In genomic region chr20:18705906-18706305, GRCh38 we compare ENCODE assay signal across 22 cellular contexts.
DNase-seq lines count a peak whose midpoint lies in the region; ATAC-seq and TF ChIP-seq lines count a peak whose summit lies in the region.
"Had no signal": no experiment of that assay in that cellular context is flagged by ENCODE, and none has a peak within 500 bp of the region (broad histone marks: within the 10 kb centered on the region; RNA-seq: fewer than 3 reads in every experiment).

No MANE protein-coding gene starts in this region.

- H4K20me1 ChIP-seq in SK-N-SH (ENCODE audit: insufficient read depth), result no peaks in the 10 kb centered on the region

- DNase-seq in SK-N-SH (no peak), SJSA1 (ENCODE audit: low read depth in 1 of 2, low spot score in 2 of 2) (no peak), iris pigment epithelial cell (ENCODE audit: low read depth) (peak; percentile 52), lower leg skin (ENCODE audit: low spot score in 2 of 2) (no peak)
- no peak for DNase-seq in stimulated activated naive CD8-positive, alpha-beta T cell treated with anti-CD3 and anti-CD28 coated beads, Interleukin-15, Interleukin-2, amounts not matched to agents 100 U/mL and 50 U/mL, for 24 hours
- DNase-seq: activated CD4-positive, alpha-beta T cell treated with anti-CD3 and anti-CD28 coated beads, Interleukin-2, amount 50 U/mL, for 48 hours; activated naive CD4-positive, alpha-beta T cell treated with Interleukin-2 at 50 U/mL for 16 hours; activated T-cell treated with anti-CD3 and anti-CD28 coated beads for 4 hours; effector memory CD8-positive, alpha-beta T cell; GOT3; left colon; MV-4-11; stimulated activated naive CD4-positive, alpha-beta T cell treated with Interleukin-2 at 50 U/mL for 16 hours; T-helper 1 cell; transverse colon had no signal

- TF ChIP-seq CTCF in SK-N-SH (IDR thresholded peaks at IDR 0.05) (no peak), lower leg skin (IDR thresholded peaks at IDR 0.05) (no peak)

- TF ChIP-seq POLR2A in lower leg skin (IDR thresholded peaks at IDR 0.05), result no peak

- TF ChIP-seq RAD21 in SK-N-SH (IDR thresholded peaks at IDR 0.05; ENCODE audit: low read length), result no peak

- no peak for TF ChIP-seq EP300 in SK-N-SH (IDR thresholded peaks at IDR 0.05; ENCODE audit: borderline replicate concordance in 1 of 2, low read depth in 1 of 2, low read length in 1 of 2)

- peaks cover 8% of the 10 kb centered on the region; the same call in 1 of the 2 replicates for H3K79me2 ChIP-seq in SK-N-SH (ENCODE audit: insufficient read depth)

- H2AFZ ChIP-seq in SK-N-SH (ENCODE audit: low read depth), result 0 out of 2 replicates have a peak overlapping the region, but pooled peaks have one; percentile 50

- H3K27me3 ChIP-seq in SK-N-SH (ENCODE audit: insufficient read depth), result no peaks in the 10 kb centered on the region
- no peaks in the 10 kb centered on the region for H3K27me3 ChIP-seq in SJSA1 (replicated peaks)
- H3K27me3 ChIP-seq: ascending aorta, right atrium auricular region, transverse colon had no signal

- H3K4me2 ChIP-seq in SK-N-SH, result peak overlapping the region; percentile 73

- POLR2A ChIA-PET in SK-N-SH (lab: Yijun Ruan, JAX), result no interaction called here

- WGBS in SK-N-SH (ENCODE audit: low lambda C conversion rate), result 64% methylated on average over 2 of the region's 2 CpGs
- WGBS in lower leg skin, 2 donors, result 69 to 79% methylated on average over 2 of the region's 2 CpGs

- H3K9me3 ChIP-seq in SK-N-SH (no peaks in the 10 kb centered on the region), SJSA1 (replicated peaks) (0 out of 2 replicates have a peak, but pooled peaks cover 3% of the 10 kb centered on the region)
- H3K9me3 ChIP-seq: ascending aorta, right atrium auricular region, transverse colon had no signal

- H3K4me1 ChIP-seq in SK-N-SH (ENCODE audit: control insufficient read depth in 1 of 2, insufficient read depth in 2 of 2, low read depth in 1 of 2, low read length in 1 of 2) (peaks cover 4 to 26% of the 10 kb centered on the region in 2 experiments), SJSA1 (replicated peaks) (peaks cover 18% of the 10 kb centered on the region)
- H3K4me1 ChIP-seq: ascending aorta, right atrium auricular region had no signal

- H3F3A ChIP-seq in SK-N-SH (replicated peaks; ENCODE audit: insufficient read depth), result peaks cover 19% of the 10 kb centered on the region

- intact Hi-C loops in lower leg skin (cut with DNase I; ENCODE audit: low total_unique reads), result no loop called here

- 0 out of 4 replicates have a peak overlapping the region, but pooled peaks of 1 of the 2 experiments have one; percentile 36 for H3K4me3 ChIP-seq in SK-N-SH (ENCODE audit: low read depth in 2 of 2, low read length in 1 of 2)
- no peak overlapping the region for H3K4me3 ChIP-seq in SJSA1
- H3K4me3 ChIP-seq in lower leg skin (ENCODE audit: low read depth, poor library complexity, severe bottlenecking), result no peak overlapping the region
- H3K4me3 ChIP-seq: ascending aorta, right atrium auricular region, transverse colon had no signal

- ATAC-seq in SK-N-SH treated with all-trans-retinoic acid at 6 μM for 48 hours (no peak), GM18519 (IDR thresholded peaks at IDR 0.05; ENCODE audit: low FRiP score, unreplicated experiment) (no peak), HG03460 (IDR thresholded peaks at IDR 0.05; ENCODE audit: unreplicated experiment) (no peak)
- no peak for ATAC-seq in stimulated activated naive CD8-positive, alpha-beta T cell treated with anti-CD3 and anti-CD28 coated beads, Interleukin-15, Interleukin-2, amounts not matched to agents 100 U/mL and 50 U/mL, for 24 hours
- ATAC-seq: effector memory CD8-positive, alpha-beta T cell; left colon had no signal

- H3K9ac ChIP-seq in SK-N-SH, result peak overlapping the region; percentile 64; the same call in 1 of the 2 replicates

- H3K27ac ChIP-seq in SK-N-SH (ENCODE audit: low read depth in 2 of 2, low read length in 1 of 2) (peak overlapping the region; percentile 77 to 98; a peak in 3 of 4 replicates), SJSA1 (peak overlapping the region; percentile 84)
- H3K27ac ChIP-seq: ascending aorta, right atrium auricular region, RWPE1, VCaP had no signal

- H3K36me3 ChIP-seq in SK-N-SH (replicated peaks in 1 of 2; ENCODE audit: control insufficient read depth in 1 of 2, insufficient read depth in 2 of 2, low read length in 1 of 2) (no peaks in the 10 kb centered on the region), SJSA1 (no peaks in the 10 kb centered on the region)
- H3K36me3 ChIP-seq: ascending aorta, right atrium auricular region, transverse colon had no signal

- no peaks in the 10 kb centered on the region for H3K9me2 ChIP-seq in SK-N-SH

- CTCF ChIA-PET in SK-N-SH (lab: Yijun Ruan, JAX), result interaction anchor here (1.1 kb wide), 1 partner anchor 12 kb away, joined by 3 read pairs; no protein-coding TSS in a partner anchor

TF ChIP-seq in SK-N-SH, 30 proteins besides CTCF, POLR2A, EP300 and RAD21:
- TF ChIP-seq MXI1 (IDR thresholded peaks at IDR 0.05; ENCODE audit: low read depth, low read length), result no peak
- TF ChIP-seq POLR2AphosphoS5 (IDR thresholded peaks at IDR 0.05; ENCODE audit: low read depth, low read length), result no peak
- TF ChIP-seq YY1 (IDR thresholded peaks at IDR 0.05; ENCODE audit: low read depth), result no peak
- TF ChIP-seq NFIC (IDR thresholded peaks at IDR 0.05; ENCODE audit: borderline replicate concordance), result peak; percentile 36; the same call in 1 of the 2 replicates

TF ChIP-seq in SK-N-SH treated with all-trans-retinoic acid at 6 μM for 48 hours, 23 proteins besides CTCF, POLR2A, EP300 and RAD21:
- TF ChIP-seq ZNF8 (CRISPR knock-in tag; IDR thresholded peaks at IDR 0.05) (no peak), PPARA (CRISPR knock-in tag; IDR thresholded peaks at IDR 0.05; ENCODE audit: borderline replicate concordance) (no peak), CSDC2 (CRISPR knock-in tag; IDR thresholded peaks at IDR 0.05) (no peak), RARB (CRISPR knock-in tag; IDR thresholded peaks at IDR 0.05) (no peak)
